Comparison of ENCODE assay signal across 31 cellular contexts in the genomic region with DNA sequence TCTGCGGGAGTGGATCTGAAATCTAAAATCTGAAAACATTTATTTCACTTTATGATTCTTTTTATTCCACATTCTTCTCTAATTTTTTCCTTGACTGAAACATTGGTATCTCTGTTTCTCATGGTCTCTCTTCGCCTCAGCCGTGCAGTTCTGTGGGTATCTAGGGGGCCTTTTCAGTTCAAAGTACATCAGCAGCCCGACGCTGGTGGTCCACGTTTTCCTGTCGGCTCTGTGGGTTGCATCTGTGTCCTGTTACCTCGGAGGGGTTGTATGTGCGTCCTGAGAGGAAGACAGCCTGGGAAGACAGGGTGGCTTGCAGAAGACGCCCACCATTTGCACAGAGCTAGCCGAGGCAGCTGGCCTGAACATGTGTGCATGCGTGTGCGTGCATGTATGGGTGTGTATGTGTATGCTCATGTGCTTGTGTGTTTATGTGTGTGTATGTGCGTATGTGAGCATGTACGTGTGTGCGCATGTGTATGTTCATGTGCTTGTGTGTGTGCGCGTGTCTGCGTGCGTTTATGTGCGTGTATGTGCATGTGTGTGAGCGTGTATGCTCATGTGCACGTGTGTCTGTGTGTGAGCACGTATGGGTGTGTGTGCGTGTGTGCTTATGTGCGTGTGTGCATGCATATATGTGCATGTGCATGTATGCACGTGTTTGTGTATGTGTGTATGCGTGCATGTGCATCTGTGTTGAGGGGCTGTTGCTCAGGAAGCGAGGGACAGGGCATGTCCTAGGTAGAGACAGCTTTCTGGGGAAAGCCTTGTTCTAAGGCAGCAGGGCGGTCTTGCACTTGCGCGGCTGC.
"Had no signal": no experiment of that assay in that cellular context is flagged by ENCODE, and none has a peak within 500 bp of the region (broad histone marks: within the 10 kb centered on the region; RNA-seq: fewer than 3 reads in every experiment).

No MANE protein-coding gene starts in this region.

- H3K36me3 Mint-ChIP-seq: naive thymus-derived CD4-positive, alpha-beta T cell; stimulated activated memory B cell treated with anti-CD40 and anti-IgM and Interleukin-4, amounts not matched to agents 10 μg/mL and 1 μg/mL and 100 μg/mL, for 72 hours had no signal

- DNase-seq: activated CD4-positive, alpha-beta T cell treated with anti-CD3 and anti-CD28 coated beads for 48 hours; activated CD4-positive, alpha-beta T cell treated with anti-CD3 and anti-CD28 coated beads, Interleukin-2, amount 50 U/mL, for 48 hours; activated CD8-positive, alpha-beta memory T cell treated with anti-CD3 and anti-CD28 coated beads for 24 hours; activated gamma-delta T cell; activated naive CD4-positive, alpha-beta T cell treated with anti-CD3 and anti-CD28 coated beads, Interleukin-2, amount 50 U/mL, for 16 hours; activated naive CD8-positive, alpha-beta T cell treated with anti-CD3 and anti-CD28 coated beads, Interleukin-2, amount 50 U/mL, for 24 hours; activated T-cell treated with anti-CD3 and anti-CD28 coated beads, Interleukin-2, amount 50 U/mL, for 1 hour; colonic mucosa; effector CD8-positive, alpha-beta T cell; erythroblast; hippocampal formation; left colon; mammary epithelial cell; midbrain; naive thymus-derived CD4-positive, alpha-beta T cell; posterior cingulate gyrus; stimulated activated CD4-positive, alpha-beta T cell treated with anti-CD3 and anti-CD28 coated beads, Interleukin-1b, Interleukin-23, amount 100 ng/mL, for 48 hours; stimulated activated CD4-positive, alpha-beta T cell treated with anti-CD3 and anti-CD28 coated beads, Interleukin-4, amount 100 ng/mL, for 4 hours; stimulated activated CD8-positive, alpha-beta memory T cell treated with anti-CD3 and anti-CD28 coated beads, Interleukin-4, amount 100 ng/mL, for 48 hours; stimulated activated naive CD8-positive, alpha-beta T cell treated with anti-CD3 and anti-CD28 coated beads, Interleukin-15, amount 100 ng/mL, for 72 hours; substantia nigra; T-helper 17 cell; T1000; WERI-Rb-1 had no signal

- H3K9me3 Mint-ChIP-seq: activated naive CD8-positive, alpha-beta T cell treated with anti-CD3 and anti-CD28 coated beads, Interleukin-2, amount 50 U/mL, for 24 hours; stimulated activated naive CD8-positive, alpha-beta T cell treated with anti-CD3 and anti-CD28 coated beads, Interleukin-15, amount 100 ng/mL, for 72 hours had no signal

- FAIRE-seq: endometrium, keratinocyte had no signal

- H3K27ac Mint-ChIP-seq: activated naive CD8-positive, alpha-beta T cell treated with anti-CD3 and anti-CD28 coated beads, Interleukin-2, amount 50 U/mL, for 24 hours; naive thymus-derived CD4-positive, alpha-beta T cell; stimulated activated memory B cell treated with anti-CD40 and anti-IgM and Interleukin-4, amounts not matched to agents 10 μg/mL and 1 μg/mL and 100 μg/mL, for 72 hours; stimulated activated naive CD8-positive, alpha-beta T cell treated with anti-CD3 and anti-CD28 coated beads, Interleukin-15, amount 100 ng/mL, for 72 hours; T-helper 17 cell had no signal

- H3K4me1 Mint-ChIP-seq: activated naive CD8-positive, alpha-beta T cell treated with anti-CD3 and anti-CD28 coated beads, Interleukin-2, amount 50 U/mL, for 24 hours; naive thymus-derived CD4-positive, alpha-beta T cell; stimulated activated naive CD8-positive, alpha-beta T cell treated with anti-CD3 and anti-CD28 coated beads, Interleukin-15, amount 100 ng/mL, for 72 hours; T-helper 17 cell had no signal

- H3K9me3 ChIP-seq: breast epithelium, colonic mucosa, gastroesophageal sphincter, upper lobe of right lung had no signal

- H3K4me1 ChIP-seq: breast epithelium, colonic mucosa, gastroesophageal sphincter, upper lobe of right lung had no signal

- H3K4me3 ChIP-seq: breast epithelium, colonic mucosa, smooth muscle cell, upper lobe of right lung had no signal

- H3K27ac ChIP-seq: breast epithelium, colonic mucosa, gastroesophageal sphincter, upper lobe of right lung, WERI-Rb-1 had no signal

- H3K4me3 Mint-ChIP-seq: activated naive CD8-positive, alpha-beta T cell treated with anti-CD3 and anti-CD28 coated beads, Interleukin-2, amount 50 U/mL, for 24 hours; naive thymus-derived CD4-positive, alpha-beta T cell; stimulated activated memory B cell treated with anti-CD40 and anti-IgM and Interleukin-4, amounts not matched to agents 10 μg/mL and 1 μg/mL and 100 μg/mL, for 72 hours; stimulated activated naive CD8-positive, alpha-beta T cell treated with anti-CD3 and anti-CD28 coated beads, Interleukin-15, amount 100 ng/mL, for 72 hours; T-helper 17 cell had no signal

- H3K27me3 ChIP-seq: colonic mucosa, upper lobe of right lung had no signal

- H3K36me3 ChIP-seq: breast epithelium, colonic mucosa, gastroesophageal sphincter, upper lobe of right lung, WERI-Rb-1 had no signal

- H3K4me2 ChIP-seq: smooth muscle cell had no signal
